ENCODE assay signal across 2 cellular contexts in genomic region chr1:8070381-8070811, GRCh38.
TF ChIP-seq lines count a peak whose summit lies in the region.

No MANE protein-coding gene starts in this region.

TF ChIP-seq in Ishikawa, 13 proteins besides CTCF, POLR2A, EP300 and RAD21 (continued from another document):
- no peak for TF ChIP-seq REST (IDR thresholded peaks at IDR 0.05; ENCODE audit: low read depth)
- TF ChIP-seq FOXM1 (IDR thresholded peaks at IDR 0.05; ENCODE audit: borderline replicate concordance, low read depth): peak; percentile 81
- TF ChIP-seq, protein P1, sequence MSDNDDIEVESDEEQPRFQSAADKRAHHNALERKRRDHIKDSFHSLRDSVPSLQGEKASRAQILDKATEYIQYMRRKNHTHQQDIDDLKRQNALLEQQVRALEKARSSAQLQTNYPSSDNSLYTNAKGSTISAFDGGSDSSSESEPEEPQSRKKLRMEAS (IDR thresholded peaks at IDR 0.05): peak; percentile 78
- TF ChIP-seq, protein P2, sequence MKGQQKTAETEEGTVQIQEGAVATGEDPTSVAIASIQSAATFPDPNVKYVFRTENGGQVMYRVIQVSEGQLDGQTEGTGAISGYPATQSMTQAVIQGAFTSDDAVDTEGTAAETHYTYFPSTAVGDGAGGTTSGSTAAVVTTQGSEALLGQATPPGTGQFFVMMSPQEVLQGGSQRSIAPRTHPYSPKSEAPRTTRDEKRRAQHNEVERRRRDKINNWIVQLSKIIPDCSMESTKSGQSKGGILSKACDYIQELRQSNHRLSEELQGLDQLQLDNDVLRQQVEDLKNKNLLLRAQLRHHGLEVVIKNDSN (IDR thresholded peaks at IDR 0.05): peak; percentile 36; the same call in 1 of the 2 replicates
- TF ChIP-seq CEBPB (IDR thresholded peaks at IDR 0.05): peak; percentile 10; the same call in 1 of the 2 replicates
- no peak for TF ChIP-seq ZBTB7A (IDR thresholded peaks at IDR 0.05; ENCODE audit: low read depth)
- TF ChIP-seq TAF1 (IDR thresholded peaks at IDR 0.05; ENCODE audit: low read depth): peak; percentile 53; the same call in 1 of the 2 replicates
- peak; percentile 80 for TF ChIP-seq YY1 (IDR thresholded peaks at IDR 0.05; ENCODE audit: low read depth)
- peak; percentile 82 for TF ChIP-seq TEAD4 (IDR thresholded peaks at IDR 0.05)
- peak; percentile 93 for TF ChIP-seq TCF12 (IDR thresholded peaks at IDR 0.05; ENCODE audit: low read depth)
- TF ChIP-seq EGR1 (IDR thresholded peaks at IDR 0.05): peak; percentile 59; the same call in 1 of the 2 replicates

TF ChIP-seq in HepG2, 621 proteins besides CTCF, POLR2A, EP300 and RAD21 (continued from another document):
- TF ChIP-seq, protein P3, sequence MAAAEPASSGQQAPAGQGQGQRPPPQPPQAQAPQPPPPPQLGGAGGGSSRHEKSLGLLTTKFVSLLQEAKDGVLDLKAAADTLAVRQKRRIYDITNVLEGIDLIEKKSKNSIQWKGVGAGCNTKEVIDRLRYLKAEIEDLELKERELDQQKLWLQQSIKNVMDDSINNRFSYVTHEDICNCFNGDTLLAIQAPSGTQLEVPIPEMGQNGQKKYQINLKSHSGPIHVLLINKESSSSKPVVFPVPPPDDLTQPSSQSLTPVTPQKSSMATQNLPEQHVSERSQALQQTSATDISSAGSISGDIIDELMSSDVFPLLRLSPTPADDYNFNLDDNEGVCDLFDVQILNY (CRISPR knock-in tag; conservative IDR thresholded peaks at IDR 0.05): no peak
- 0 out of 2 replicates have a peak, but pooled peaks have one; percentile 23 for TF ChIP-seq ZNF292 (CRISPR knock-in tag; IDR thresholded peaks at IDR 0.05; ENCODE audit: borderline replicate concordance, low read depth)
- TF ChIP-seq POLR2G (IDR thresholded peaks at IDR 0.05; ENCODE audit: low read depth, low read length): peak; percentile 44; the same call in 1 of the 2 replicates
- peak; percentile 38; the same call in 1 of the 2 replicates for TF ChIP-seq HOXA3 (CRISPR knock-in tag; IDR thresholded peaks at IDR 0.05)
- TF ChIP-seq HNF4A (CRISPR knock-in tag; IDR thresholded peaks at IDR 0.05): peak; percentile 48; the same call in 1 of the 2 replicates
- TF ChIP-seq TEAD3 (CRISPR knock-in tag; optimal IDR thresholded peaks at IDR 0.05; ENCODE audit: borderline replicate concordance): peak; percentile 53
- peak; percentile 41; the same call in 1 of the 2 replicates for TF ChIP-seq POLR2AphosphoS5 (IDR thresholded peaks at IDR 0.05; ENCODE audit: low read depth, low read length)
- peak; percentile 26; the same call in 1 of the 2 replicates for TF ChIP-seq TCF7 (IDR thresholded peaks at IDR 0.05; ENCODE audit: low read depth)
- TF ChIP-seq NFE2 (CRISPR knock-in tag; IDR thresholded peaks at IDR 0.05): no peak
- TF ChIP-seq YY1 (IDR thresholded peaks at IDR 0.05; ENCODE audit: insufficient read depth, insufficient replicate concordance, low read depth, low read length): peak; percentile 17
- no peak for TF ChIP-seq ARHGAP35 (CRISPR knock-in tag; IDR thresholded peaks at IDR 0.05; ENCODE audit: borderline replicate concordance)
- TF ChIP-seq GATAD2A (CRISPR knock-in tag; IDR thresholded peaks at IDR 0.05): peak; percentile 54
